ENCODE assay signal across 22 cellular contexts in the genomic region with DNA sequence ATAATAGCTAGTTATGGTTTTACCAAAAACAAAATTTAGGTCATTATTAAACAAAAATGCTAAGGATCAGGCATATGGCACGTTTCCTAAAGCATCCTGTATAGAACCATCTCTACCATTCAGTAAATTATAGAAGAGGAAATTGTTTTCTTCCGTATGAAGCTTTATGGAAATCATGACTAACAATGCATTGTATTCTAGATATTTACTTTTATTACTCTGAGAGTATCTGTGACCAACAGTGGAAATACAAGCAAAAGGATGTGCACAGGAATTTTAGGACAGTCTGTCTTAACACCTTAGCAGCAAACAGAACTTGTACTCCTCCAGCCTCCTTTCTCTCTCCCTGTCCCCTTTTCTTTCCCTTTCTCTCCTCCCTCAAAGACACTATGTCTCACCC. TPM values are rescaled to one million over a fixed set of nuclear protein-coding genes. Genes with fewer than 3 reads are reported as not detected.
DNase-seq lines count a peak whose midpoint lies in the region; ATAC-seq, FAIRE-seq and TF ChIP-seq lines count a peak whose summit lies in the region.
"Had no signal": no experiment of that assay in that cellular context is flagged by ENCODE, and none has a peak within 500 bp of the region (broad histone marks: within the 10 kb centered on the region; RNA-seq: fewer than 3 reads in every experiment).

No MANE protein-coding gene starts in this region.

- CTCF ChIA-PET in MCF 10A (lab: Yijun Ruan, JAX): interaction anchor here (0.6 to 1.2 kb wide), 6 partner anchors 10 to 276 kb away, joined by 3 to 5 read pairs (median 4); no protein-coding TSS in a partner anchor
- CTCF ChIA-PET in mammary epithelial cell (lab: Charles Lee; ENCODE audit: low non-redundant PET): no interaction called here

- POLR2A ChIA-PET in MCF 10A (lab: Yijun Ruan, JAX): interaction anchor here (0.6 to 1.7 kb wide), 6 partner anchors 10 to 388 kb away, joined by 3 to 10 read pairs (median 4); no protein-coding TSS in a partner anchor

- BruUV-seq in MCF 10A (replicated peaks; lab: Mats Ljungman, UMichigan): no TSS peak
- BruUV-seq in mammary epithelial cell (replicated peaks; lab: Mats Ljungman, UMichigan): no TSS peak

- H3K27me3 ChIP-seq in mammary epithelial cell (ENCODE audit: insufficient read depth, low read length): no peaks in the 10 kb centered on the region
- no peaks in the 10 kb centered on the region for H3K27me3 ChIP-seq in astrocyte (ENCODE audit: insufficient read depth, low read length)

- peaks cover 6% of the 10 kb centered on the region for H3K36me3 Mint-ChIP-seq in MCF 10A (ENCODE audit: insufficient read depth, unreplicated experiment)
- no peaks in the 10 kb centered on the region for H3K36me3 Mint-ChIP-seq in astrocyte (ENCODE audit: low read depth, unreplicated experiment)
- H3K36me3 Mint-ChIP-seq in memory B cell: peaks cover 27% of the 10 kb centered on the region

- ATAC-seq in memory B cell (ENCODE audit: low read depth): no peak

- H3K4me1 ChIP-seq in mammary epithelial cell (ENCODE audit: insufficient read depth, low read length): no peaks in the 10 kb centered on the region
- H3K4me1 ChIP-seq in astrocyte (ENCODE audit: insufficient read depth, low read length): peaks cover 20% of the 10 kb centered on the region

- H2AFZ ChIP-seq in mammary epithelial cell (ENCODE audit: low read depth, low read length): no peak overlapping the region
- H2AFZ ChIP-seq in astrocyte (ENCODE audit: low read depth, low read length): no peak overlapping the region
- H2AFZ ChIP-seq: GM23248 had no signal

- H3K27ac Mint-ChIP-seq in MCF 10A (ENCODE audit: low read depth, unreplicated experiment) (peak overlapping the region; percentile 69), astrocyte (ENCODE audit: unreplicated experiment) (peak overlapping the region; percentile 84), memory B cell (peak overlapping the region; percentile 14)

- no peaks in the 10 kb centered on the region for H3K36me3 ChIP-seq in mammary epithelial cell (ENCODE audit: insufficient read depth, low read length)
- H3K36me3 ChIP-seq in astrocyte (ENCODE audit: insufficient read depth, low read length): no peaks in the 10 kb centered on the region

- no peaks in the 10 kb centered on the region for H3K9me3 ChIP-seq in mammary epithelial cell (replicated peaks; ENCODE audit: insufficient read depth, low read length)
- H3K9me3 ChIP-seq in astrocyte (ENCODE audit: insufficient read depth, low read depth, low read length): no peaks in the 10 kb centered on the region
- H3K9me3 ChIP-seq: SK-N-SH had no signal

- H3K9ac ChIP-seq in mammary epithelial cell (ENCODE audit: insufficient read depth, low read length): no peak overlapping the region
- no peak overlapping the region for H3K9ac ChIP-seq in astrocyte (ENCODE audit: low read length)
- H3K9ac ChIP-seq: GM23248, SK-N-SH had no signal

- H3K4me3 Mint-ChIP-seq in MCF 10A (ENCODE audit: unreplicated experiment) (no peak overlapping the region), astrocyte (ENCODE audit: unreplicated experiment) (no peak overlapping the region), memory B cell (no peak overlapping the region)

- dilution Hi-C loops in mammary epithelial cell (cut with HindIII; ENCODE audit: low sequenced_read_pairs): no loop called here

- H3K4me1 Mint-ChIP-seq in MCF 10A (ENCODE audit: insufficient read depth, unreplicated experiment) (peaks cover 50% of the 10 kb centered on the region), astrocyte (ENCODE audit: low read depth, unreplicated experiment) (peaks cover 34% of the 10 kb centered on the region), memory B cell (peaks cover 42% of the 10 kb centered on the region)

- H3K27ac ChIP-seq in mammary epithelial cell (ENCODE audit: insufficient read depth, low read depth, low read length) (no peak overlapping the region), astrocyte (ENCODE audit: low read depth, low read length) (no peak overlapping the region)
- H3K27ac ChIP-seq: 22Rv1, GM23248 had no signal

- H3K27me3 Mint-ChIP-seq in MCF 10A (ENCODE audit: insufficient read depth, unreplicated experiment): no peaks in the 10 kb centered on the region
- H3K27me3 Mint-ChIP-seq in astrocyte (ENCODE audit: low read depth, unreplicated experiment): no peaks in the 10 kb centered on the region
- no peaks in the 10 kb centered on the region for H3K27me3 Mint-ChIP-seq in memory B cell

- H4K20me1 ChIP-seq in mammary epithelial cell (ENCODE audit: insufficient read depth, low read length) (no peaks in the 10 kb centered on the region), astrocyte (ENCODE audit: insufficient read depth, low read length) (peaks cover 6% of the 10 kb centered on the region)

- no peak for FAIRE-seq in astrocyte (lab: Jason Lieb, UNC)
- FAIRE-seq: GM18507, RCC 7860 had no signal

- WGBS in mammary epithelial cell (ENCODE audit: low coverage, missing lambda C conversion rate): 92% methylated on average over 2 of the region's 2 CpGs

- H3K4me3 ChIP-seq in mammary epithelial cell (replicated peaks in 1 of 3; ENCODE audit: insufficient read depth in 1 of 3, low read depth in 2 of 3, low read length in 3 of 3) (no peak overlapping the region), astrocyte (ENCODE audit: insufficient read depth, low read depth, low read length) (no peak overlapping the region)
- H3K4me3 ChIP-seq: GM23248 had no signal

- H3K79me2 ChIP-seq in mammary epithelial cell (ENCODE audit: insufficient read depth, low read length) (no peaks in the 10 kb centered on the region), astrocyte (ENCODE audit: insufficient read depth, low read length) (peaks cover 77% of the 10 kb centered on the region)

- intact Hi-C loops in MCF 10A (cut with micrococcal nuclease): no loop called here
- intact Hi-C loops in mammary epithelial cell (cut with micrococcal nuclease): no loop called here

- H3K4me2 ChIP-seq in mammary epithelial cell (ENCODE audit: insufficient read depth, low read depth, low read length) (no peak overlapping the region), astrocyte (ENCODE audit: low read length) (no peak overlapping the region)
- H3K4me2 ChIP-seq: SK-N-SH had no signal

- no peak for DNase-seq in MCF 10A (ENCODE audit: unreplicated experiment)
- DNase-seq in mammary epithelial cell: no peak
- no peak for DNase-seq in astrocyte (ENCODE audit: low read depth)
- no peak for DNase-seq in memory B cell (ENCODE audit: low spot score in 2 of 2)
- DNase-seq in middle frontal gyrus (ENCODE audit: extremely low spot score, low spot score): no peak
- DNase-seq in NCI-H1694 treated with DMSO at 0.1 percent for 48 hours (lab: John Stamatoyannopoulos, UW): no peak
- no peak for DNase-seq in iPS-NIHi7 (ENCODE audit: extremely low spot score)
- DNase-seq in inferior parietal cortex (ENCODE audit: extremely low spot score): no peak
- DNase-seq: ACHN, Calu3, DND-41, GM23248, H7, KG1, MM.1S, NCI-H2029 treated with DMSO at 0.1 percent for 48 hours, NCI-H526 treated with DMSO at 0.1 percent for 48 hours, SIG-M5, SK-N-SH had no signal

- in situ Hi-C loops in mammary epithelial cell (cut with MboI; ENCODE audit: low sequenced_read_pairs in 2 of 2): no loop called here

- H3K9me3 Mint-ChIP-seq in MCF 10A (ENCODE audit: unreplicated experiment) (no peaks in the 10 kb centered on the region), astrocyte (ENCODE audit: unreplicated experiment) (peaks cover 4% of the 10 kb centered on the region), memory B cell (peaks cover 6% of the 10 kb centered on the region)

- TF ChIP-seq CTCF in MCF 10A (IDR thresholded peaks at IDR 0.05; ENCODE audit: unreplicated experiment) (no peak), mammary epithelial cell (conservative IDR thresholded peaks at IDR 0.05 in 1 of 2, IDR thresholded peaks at IDR 0.05 in 1 of 2; ENCODE audit: extremely low read depth in 1 of 2, insufficient read depth in 1 of 2, low read depth in 1 of 2, low read length in 2 of 2) (no peak), astrocyte (IDR thresholded peaks at IDR 0.05; ENCODE audit: insufficient read depth, low read depth, low read length) (no peak)

RNA-seq across cellular contexts. Expression of gene DENND5B, which starts 7.1 kb away (rescaled TPM):
- 18.6 and 26.7 TPM in 2 replicates for total RNA-seq in MCF 10A (2022)
- 1 to 10 TPM; 2.6 to 7.5 TPM for total RNA-seq in mammary epithelial cell
- 2.3 TPM for polyA plus RNA-seq in mammary epithelial cell
- 2.2 TPM for polyA minus RNA-seq in mammary epithelial cell
- 19.9 and 22.7 TPM in 2 replicates for total RNA-seq in astrocyte

Comparison
In these comparisons a context has a peak if more than half of its experiments do, and no peak if none do; other contexts are left out.
1. H3K27ac Mint-ChIP-seq: peak in every context shown above with its lines; median percentile 84 in astrocyte; 69 in MCF 10A; 14 in memory B cell.